Comparison of ENCODE assay signal across 8 cellular contexts in genomic region chr7:98133621-98134266, GRCh38. TPM values are rescaled to one million over a fixed set of nuclear protein-coding genes. Genes with fewer than 3 reads are reported as not detected.
DNase-seq lines count a peak whose midpoint lies in the region; FAIRE-seq and TF ChIP-seq lines count a peak whose summit lies in the region.

No MANE protein-coding gene starts in this region.

- peaks cover 25% of the 10 kb centered on the region for H3K27me3 Mint-ChIP-seq in activated naive CD4-positive, alpha-beta T cell treated with anti-CD3 and anti-CD28 coated beads, Interleukin-2, amount 10 ng/mL, durations not matched to agents 7 days and 5 days

- H3K9me3 ChIP-seq in hepatocyte (ENCODE audit: low read depth), result no peaks in the 10 kb centered on the region

- no peaks in the 10 kb centered on the region for H3K27me3 ChIP-seq in hepatocyte

- peaks cover 24% of the 10 kb centered on the region for H3K4me1 ChIP-seq in hepatocyte (ENCODE audit: insufficient read depth)

- peak overlapping the region; percentile 51 for H3K4me2 ChIP-seq in hepatocyte

- no peaks in the 10 kb centered on the region for H3K36me3 ChIP-seq in hepatocyte (replicated peaks; ENCODE audit: insufficient read depth, low read depth)

- no peak for TF ChIP-seq POLR2A in H54 (IDR thresholded peaks at IDR 0.05; ENCODE audit: low read depth, low read length)

- whole genome bisulfite sequencing in hepatocyte (ENCODE audit: low lambda C conversion rate, missing lambda C conversion rate), result 55% methylated on average over 4 of the region's 4 CpGs

- H3K4me1 Mint-ChIP-seq in activated naive CD4-positive, alpha-beta T cell treated with anti-CD3 and anti-CD28 coated beads, Interleukin-2, amount 10 ng/mL, durations not matched to agents 7 days and 5 days, result peaks cover 42% of the 10 kb centered on the region

- TF ChIP-seq CTCF in hepatocyte (IDR thresholded peaks at IDR 0.05; ENCODE audit: poor library complexity), result no peak

- H3K4me3 Mint-ChIP-seq in activated naive CD4-positive, alpha-beta T cell treated with anti-CD3 and anti-CD28 coated beads, Interleukin-2, amount 10 ng/mL, durations not matched to agents 7 days and 5 days, result no peak overlapping the region

- no peaks in the 10 kb centered on the region for H3K9me2 ChIP-seq in hepatocyte (replicated peaks; ENCODE audit: insufficient read depth)

- no peaks in the 10 kb centered on the region for H3K9me3 Mint-ChIP-seq in activated naive CD4-positive, alpha-beta T cell treated with anti-CD3 and anti-CD28 coated beads, Interleukin-2, amount 10 ng/mL, durations not matched to agents 7 days and 5 days

- H3K4me3 ChIP-seq in hepatocyte, result no peak overlapping the region

- H3K79me2 ChIP-seq in hepatocyte, result peaks cover 67% of the 10 kb centered on the region

- H3K27ac ChIP-seq in hepatocyte (peak overlapping the region; percentile 85), caudate nucleus (ENCODE audit: low read depth, low read length) (no peak overlapping the region)

- in situ Hi-C loops in KBM-7 (cut with MboI; ENCODE audit: low pct_unique_long_range_greater_than_20kb, low sequenced_read_pairs), result no loop called here

- no peak overlapping the region for H3K27ac Mint-ChIP-seq in activated naive CD4-positive, alpha-beta T cell treated with anti-CD3 and anti-CD28 coated beads, Interleukin-2, amount 10 ng/mL, durations not matched to agents 7 days and 5 days

- H2AFZ ChIP-seq in hepatocyte, result no peak overlapping the region

- H4K20me1 ChIP-seq in hepatocyte (ENCODE audit: insufficient read depth, poor library complexity, severe bottlenecking), result peaks cover 2% of the 10 kb centered on the region

- H3K36me3 Mint-ChIP-seq in activated naive CD4-positive, alpha-beta T cell treated with anti-CD3 and anti-CD28 coated beads, Interleukin-2, amount 10 ng/mL, durations not matched to agents 7 days and 5 days, result peaks cover 6% of the 10 kb centered on the region

- CTCF ChIA-PET in activated naive CD4-positive, alpha-beta T cell treated with anti-CD3 and anti-CD28 coated beads, Interleukin-2, amount 10 ng/mL, durations not matched to agents 7 days and 5 days (lab: Charles Lee), result interaction anchor here (1.0 to 2.5 kb wide), 4 partner anchors 30 to 111 kb away, joined by 3 to 11 read pairs (median 4); no protein-coding TSS in a partner anchor

- FAIRE-seq in H54 (lab: Jason Lieb, UNC), result peak; percentile 11

- DNase-seq in COLO829 (ENCODE audit: low spot score) (peak; percentile 71), H54 (ENCODE audit: insufficient read length, low spot score) (peak; percentile 17), NOMO-1 treated with dmso at 0.1 percent for 144 hours (lab: John Stamatoyannopoulos, UW; ENCODE audit: unreplicated experiment) (peak; percentile 26), hepatocyte (ENCODE audit: low spot score) (no peak), caudate nucleus (lab: John Stamatoyannopoulos, UW) (no peak), KBM-7 (no peak)
- no peak for DNase-seq in effector CD4-positive, alpha-beta T cell
- DNase-seq in activated naive CD4-positive, alpha-beta T cell treated with anti-CD3 and anti-CD28 coated beads, Interleukin-2, amount 10 ng/mL, durations not matched to agents 7 days and 5 days, result no peak

RNA-seq across cellular contexts. Expression of gene LMTK2, which starts 27.1 kb away (rescaled TPM):
- 10.9 and 13.1 TPM in 2 replicates for total RNA-seq in hepatocyte
- polyA plus RNA-seq in hepatocyte, result 3.1 and 5.0 TPM in 2 replicates

Comparison
In these comparisons a context has a peak if more than half of its experiments do, and no peak if none do; other contexts are left out.
1. DNase-seq: peak in COLO829 (single experiment), H54 (single experiment) and NOMO-1 treated with dmso at 0.1 percent for 144 hours (single experiment); none in hepatocyte (single experiment), effector CD4-positive, alpha-beta T cell (single experiment), caudate nucleus (0 of 61), KBM-7 (single experiment) and activated naive CD4-positive, alpha-beta T cell treated with anti-CD3 and anti-CD28 coated beads, Interleukin-2, amount 10 ng/mL, durations not matched to agents 7 days and 5 days (single experiment).